Comparison of ENCODE assay signal across 8 cellular contexts in genomic region chr5:178113841-178114324, GRCh38. TPM values are rescaled to one million over a fixed set of nuclear protein-coding genes. Genes with fewer than 3 reads are reported as not detected.
DNase-seq lines count a peak whose midpoint lies in the region; ATAC-seq and TF ChIP-seq lines count a peak whose summit lies in the region.

No MANE protein-coding gene starts in this region.

- H3K36me3 ChIP-seq in BJ (ENCODE audit: control insufficient read depth, insufficient read depth, low read length) (no peaks in the 10 kb centered on the region), tibial artery (no peaks in the 10 kb centered on the region)

- ATAC-seq in HG02840 (IDR thresholded peaks at IDR 0.05; ENCODE audit: low FRiP score, unreplicated experiment) = peak; percentile 12
- no peak for ATAC-seq in HG03039 (IDR thresholded peaks at IDR 0.05; ENCODE audit: unreplicated experiment)

- no peaks in the 10 kb centered on the region for H3K27me3 Mint-ChIP-seq in activated naive CD4-positive, alpha-beta T cell treated with anti-CD3 and anti-CD28 coated beads for 36 hours (ENCODE audit: low read depth)
- peaks cover 34 to 49% (median 40%) of the 10 kb centered on the region in 3 donors for H3K27me3 Mint-ChIP-seq in immature natural killer cell (ENCODE audit: low read depth in 3 of 3)

- peaks cover 0 to 32% (median 13%) of the 10 kb centered on the region in 4 donors for H3K4me1 ChIP-seq in tibial artery

- intact Hi-C loops in activated naive CD4-positive, alpha-beta T cell treated with anti-CD3 and anti-CD28 coated beads for 36 hours (cut with micrococcal nuclease) = loop anchor here (1.0 to 5.0 kb wide), 5 partner anchors 7 to 90 kb away; partner anchors contain the start of genes HNRNPAB, NHP2 and RMND5B
- intact Hi-C loops in tibial artery (cut with DNase I; ENCODE audit: low total_unique reads) = no loop called here

- H3K27me3 ChIP-seq in BJ (ENCODE audit: control insufficient read depth, insufficient read depth, low read length) (peaks cover 26% of the 10 kb centered on the region), tibial artery (peaks cover 0 to 79% of the 10 kb centered on the region in 2 donors)

- H3K36me3 Mint-ChIP-seq in activated naive CD4-positive, alpha-beta T cell treated with anti-CD3 and anti-CD28 coated beads for 36 hours (ENCODE audit: low read depth) = no peaks in the 10 kb centered on the region
- H3K36me3 Mint-ChIP-seq in immature natural killer cell = no peaks in the 10 kb centered on the region

- no peaks in the 10 kb centered on the region for H3K9me3 Mint-ChIP-seq in activated naive CD4-positive, alpha-beta T cell treated with anti-CD3 and anti-CD28 coated beads for 36 hours
- peaks cover 0 to 4% (median 0%) of the 10 kb centered on the region in 6 donors for H3K9me3 Mint-ChIP-seq in immature natural killer cell

- no peak overlapping the region for H3K27ac Mint-ChIP-seq in activated naive CD4-positive, alpha-beta T cell treated with anti-CD3 and anti-CD28 coated beads for 36 hours
- H3K27ac Mint-ChIP-seq in immature natural killer cell = peak overlapping the region in 5 of 6 donors; percentile 92 to 99 (median 97)

- H3K4me3 ChIP-seq in BJ (ENCODE audit: low read depth, low read length) (peak overlapping the region; percentile 26), tibial artery (peak overlapping the region; percentile 34 to 43)

- POLR2A ChIA-PET in BJ (lab: Charles Lee) = no interaction called here

- H3K9me3 ChIP-seq in tibial artery = no peaks in the 10 kb centered on the region

- no peak overlapping the region for H3K27ac ChIP-seq in tibial artery

- H3K4me1 Mint-ChIP-seq in activated naive CD4-positive, alpha-beta T cell treated with anti-CD3 and anti-CD28 coated beads for 36 hours (ENCODE audit: low read depth) = peaks cover 31% of the 10 kb centered on the region
- H3K4me1 Mint-ChIP-seq in immature natural killer cell = peaks cover 41 to 45% of the 10 kb centered on the region in 2 donors

- DNase-seq in BJ (ENCODE audit: low read depth) (no peak), immature natural killer cell (peak in 1 of 3 donors; percentile 20), tibial artery (no peak), DMS79 (lab: John Stamatoyannopoulos, UW) (no peak), NOMO-1 treated with dmso at 0.1 percent for 144 hours (lab: John Stamatoyannopoulos, UW; ENCODE audit: unreplicated experiment) (no peak)
- DNase-seq in activated naive CD4-positive, alpha-beta T cell treated with anti-CD3 and anti-CD28 coated beads for 36 hours = no peak

- CTCF ChIA-PET in BJ (lab: Yijun Ruan, JAX) = no interaction called here
- CTCF ChIA-PET in activated naive CD4-positive, alpha-beta T cell treated with anti-CD3 and anti-CD28 coated beads for 36 hours (lab: Charles Lee) = interaction anchor here (1.5 kb wide), 2 partner anchors 9 to 36 kb away, joined by 3 to 4 read pairs; no protein-coding TSS in a partner anchor

- H3K4me3 Mint-ChIP-seq in activated naive CD4-positive, alpha-beta T cell treated with anti-CD3 and anti-CD28 coated beads for 36 hours = peak overlapping the region; percentile 88
- H3K4me3 Mint-ChIP-seq in immature natural killer cell = peak overlapping the region; percentile 76 to 88 (median 84)

- no peak for TF ChIP-seq CTCF in BJ (IDR thresholded peaks at IDR 0.05; ENCODE audit: insufficient read depth, low read depth, low read length)
- no peak for TF ChIP-seq CTCF in tibial artery (IDR thresholded peaks at IDR 0.05)

RNA-seq across cellular contexts. Expression of gene N4BP3, which starts 0.6 kb away (rescaled TPM):
- polyA plus RNA-seq in BJ (2011; rRNA removed) (0.02 and 0.04 TPM in 2 replicates), immature natural killer cell (under 1 TPM in 2 of 3 donors, not detected in 1; 0.07 to 0.10 TPM)
- polyA minus RNA-seq in BJ (2011; rRNA and poly(A)+ RNA removed) = 0.05 TPM in 2 replicates
- total RNA-seq in activated naive CD4-positive, alpha-beta T cell treated with anti-CD3 and anti-CD28 coated beads for 36 hours = 1 to 10 TPM; 1.4 to 1.6 TPM

RNA-seq across cellular contexts. Expression of gene RMND5B, which starts 16.9 kb away (rescaled TPM):
- 25.3 and 39.6 TPM in 2 replicates for polyA plus RNA-seq in BJ (2011; rRNA removed)
- polyA minus RNA-seq in BJ (2011; rRNA and poly(A)+ RNA removed) = 18.0 and 26.6 TPM in 2 replicates
- total RNA-seq in activated naive CD4-positive, alpha-beta T cell treated with anti-CD3 and anti-CD28 coated beads for 36 hours = 10 to 100 TPM; 26.0 to 26.7 TPM
- 10 to 100 TPM; 10.0 to 12.4 (median 11.8) TPM for polyA plus RNA-seq in immature natural killer cell

RNA-seq across cellular contexts. Expression of gene NHP2, which starts 39.8 kb away (rescaled TPM):
- polyA plus RNA-seq in BJ (2011; rRNA removed) (101 and 131 TPM in 2 replicates), immature natural killer cell (100 to 1,000 TPM; 163 to 196 (median 195) TPM)
- 28.0 and 35.3 TPM in 2 replicates for polyA minus RNA-seq in BJ (2011; rRNA and poly(A)+ RNA removed)
- 100 to 1,000 TPM; 289 to 298 TPM for total RNA-seq in activated naive CD4-positive, alpha-beta T cell treated with anti-CD3 and anti-CD28 coated beads for 36 hours
